Comparison of ENCODE assay signal across 8 cellular contexts in genomic region chr1:155139895-155140629, GRCh38. TPM values are rescaled to one million over a fixed set of nuclear protein-coding genes. Genes with fewer than 3 reads are reported as not detected.
DNase-seq lines count a peak whose midpoint lies in the region; ATAC-seq and TF ChIP-seq lines count a peak whose summit lies in the region.

Gene DPM3 (minus strand): TSS chr1:155140531. CDS start chr1:155140240, 291 bp downstream.

- intact Hi-C loops in left colon (cut with DNase I, micrococcal nuclease) = no loop called here

- ATAC-seq in HG03378 (IDR thresholded peaks at IDR 0.05; ENCODE audit: unreplicated experiment) (peak; percentile 40), left colon (peak; percentile 58)

- TF ChIP-seq POLR2A in GM18951 (IDR thresholded peaks at IDR 0.05; ENCODE audit: extremely low read depth, insufficient read depth, insufficient read length) = peak; percentile 75

- peak; percentile 87 for DNase-seq in ACHN
- peak; percentile 24 for DNase-seq in NCI-H524 treated with DMSO at 0.1 percent for 48 hours (lab: John Stamatoyannopoulos, UW)
- peak; percentile 95 for DNase-seq in activated CD4-positive, alpha-beta T cell treated with anti-CD3 and anti-CD28 coated beads for 48 hours
- DNase-seq in left colon = peak; percentile 93 to 94
- peak; percentile 90 for DNase-seq in stimulated activated CD4-positive, alpha-beta T cell treated with anti-CD3 and anti-CD28 coated beads, Interleukin-1b, Interleukin-23, amount 100 ng/mL, for 48 hours

- in situ Hi-C loops in ACHN (cut with HindIII; ENCODE audit: low pct_ligation_motif_present, low pct_unique_long_range_greater_than_20kb, low sequenced_read_pairs) = no loop called here
- in situ Hi-C loops in GM18951 (cut with MboI; ENCODE audit: low sequenced_read_pairs, unreplicated experiment) = no loop called here

- H3K27ac ChIP-seq in cingulate gyrus (ENCODE audit: low read depth, low read length) = peak within 1 kb of the TSS; percentile 73

RNA-seq across cellular contexts. Expression of gene DPM3, which starts in this region (rescaled TPM):
- 100 to 1,000 TPM in 1 of 2 donors, 10 to 100 TPM in 1; 93.9 to 131 TPM for total RNA-seq in left colon

Comparison
In these comparisons a context has a peak if more than half of its experiments do, and no peak if none do; other contexts are left out.
1. Peak in every context shown above with its lines: DNase-seq, ATAC-seq and H3K27ac ChIP-seq.
2. DNase-seq: peak in every context shown above with its lines; median percentile 95 in activated CD4-positive, alpha-beta T cell treated with anti-CD3 and anti-CD28 coated beads for 48 hours; 94 in left colon; 90 in stimulated activated CD4-positive, alpha-beta T cell treated with anti-CD3 and anti-CD28 coated beads, Interleukin-1b, Interleukin-23, amount 100 ng/mL, for 48 hours; 87 in ACHN; 24 in NCI-H524 treated with DMSO at 0.1 percent for 48 hours.